Comparison of ENCODE assay signal across 25 cellular contexts in the genomic region with DNA sequence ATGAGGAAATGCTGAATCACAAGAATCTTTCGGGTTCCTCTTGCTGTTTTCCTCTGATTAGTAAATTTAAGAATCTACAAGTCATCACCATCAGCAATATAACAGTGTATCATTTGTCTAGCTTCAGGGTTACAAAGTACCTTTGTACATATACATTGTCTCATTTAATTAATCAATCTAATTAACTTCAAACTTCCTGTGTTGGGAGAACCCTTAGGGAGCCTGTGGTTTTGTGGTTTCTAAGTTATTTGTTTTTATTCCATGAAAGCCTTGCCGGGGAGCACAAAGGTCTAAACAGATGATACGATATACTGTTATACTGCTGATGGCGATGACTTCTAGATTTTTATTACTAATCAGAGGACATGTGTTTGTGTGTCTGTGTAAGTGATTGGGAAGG. TPM values are rescaled to one million over a fixed set of nuclear protein-coding genes. Genes with fewer than 3 reads are reported as not detected.
DNase-seq lines count a peak whose midpoint lies in the region.
"Had no signal": no experiment of that assay in that cellular context is flagged by ENCODE, and none has a peak within 500 bp of the region (broad histone marks: within the 10 kb centered on the region; RNA-seq: fewer than 3 reads in every experiment).

No MANE protein-coding gene starts in this region.

- H3K9me3 ChIP-seq in BLaER1: no peaks in the 10 kb centered on the region
- no peaks in the 10 kb centered on the region for H3K9me3 ChIP-seq in CD4-positive, alpha-beta memory T cell (ENCODE audit: control insufficient read depth in 1 of 2, low read length in 2 of 2)
- H3K9me3 ChIP-seq: ascending aorta had no signal

- H3K27me3 Mint-ChIP-seq in CD4-positive, alpha-beta memory T cell: peaks cover 7 to 20% of the 10 kb centered on the region in 2 donors
- H3K27me3 Mint-ChIP-seq: stimulated activated naive CD8-positive, alpha-beta T cell treated with anti-CD3 and anti-CD28 coated beads, Interleukin-15, Interleukin-2, amounts not matched to agents 100 ng/mL and 50 ng/mL, for 24 hours had no signal

- peak overlapping the region; percentile 83 for H3K4me2 ChIP-seq in BLaER1

- POLR2A ChIA-PET in CD4-positive, alpha-beta memory T cell (lab: Charles Lee; ENCODE audit: partially characterized antibody): no interaction called here

- H3K27me3 ChIP-seq in BLaER1: no peaks in the 10 kb centered on the region
- no peaks in the 10 kb centered on the region for H3K27me3 ChIP-seq in CD4-positive, alpha-beta memory T cell (ENCODE audit: insufficient read depth, low read length)
- H3K27me3 ChIP-seq: ascending aorta had no signal

- H3K9me3 Mint-ChIP-seq in CD4-positive, alpha-beta memory T cell: no peaks in the 10 kb centered on the region
- H3K9me3 Mint-ChIP-seq: activated CD4-positive, alpha-beta memory T cell treated with anti-CD3 and anti-CD28 coated beads, Interleukin-2, amount 10 ng/mL, durations not matched to agents 7 days and 5 days; CD4-positive, alpha-beta T cell; naive thymus-derived CD8-positive, alpha-beta T cell; stimulated activated naive CD8-positive, alpha-beta T cell treated with anti-CD3 and anti-CD28 coated beads, Interleukin-15, Interleukin-2, amounts not matched to agents 100 ng/mL and 50 ng/mL, for 24 hours had no signal

- H3K36me3 ChIP-seq in BLaER1: no peaks in the 10 kb centered on the region
- H3K36me3 ChIP-seq in CD4-positive, alpha-beta memory T cell (ENCODE audit: insufficient read depth, low read length): no peaks in the 10 kb centered on the region
- H3K36me3 ChIP-seq: ascending aorta had no signal

- no peaks in the 10 kb centered on the region for H3K4me1 Mint-ChIP-seq in CD4-positive, alpha-beta memory T cell
- H3K4me1 Mint-ChIP-seq: activated CD4-positive, alpha-beta memory T cell treated with anti-CD3 and anti-CD28 coated beads, Interleukin-2, amount 10 ng/mL, durations not matched to agents 7 days and 5 days had no signal

- H3K27ac ChIP-seq in BLaER1: peak overlapping the region; percentile 18; the same call in 1 of the 2 replicates
- H3K27ac ChIP-seq in CD4-positive, alpha-beta memory T cell (ENCODE audit: low read depth, low read length): no peak overlapping the region
- H3K27ac ChIP-seq: ascending aorta had no signal

- peak; percentile 15 for DNase-seq in H4 (ENCODE audit: low spot score)
- peak; percentile 69 for DNase-seq in RPMI7951 (ENCODE audit: low read depth)
- DNase-seq in iris pigment epithelial cell (ENCODE audit: low read depth): peak; percentile 8
- no peak for DNase-seq in stimulated activated CD8-positive, alpha-beta memory T cell treated with anti-CD3 and anti-CD28 coated beads, Interleukin-4, amount 100 ng/mL, for 48 hours
- DNase-seq in DMS 273 treated with DMSO at 0.1 percent for 48 hours (lab: John Stamatoyannopoulos, UW): no peak
- DNase-seq in CD4-positive, alpha-beta memory T cell: no peak
- DNase-seq: activated CD4-positive, alpha-beta memory T cell treated with anti-CD3 and anti-CD28 coated beads, Interleukin-2, amount 10 ng/mL, durations not matched to agents 7 days and 5 days; activated CD4-positive, CD25-positive, alpha-beta regulatory T cell; CD4-positive, alpha-beta T cell; cerebellar nuclear complex; DMS153; effector CD4-positive, alpha-beta T cell; foreskin fibroblast; GF-D8; GOT3; Kasumi-1; midbrain; naive thymus-derived CD8-positive, alpha-beta T cell; NCI-H1092; NCI-H1930; RPMI8226 had no signal

- no peaks in the 10 kb centered on the region for H4K20me1 ChIP-seq in BLaER1

- H3K27ac Mint-ChIP-seq in CD4-positive, alpha-beta memory T cell: no peak overlapping the region
- H3K27ac Mint-ChIP-seq: activated CD4-positive, alpha-beta memory T cell treated with anti-CD3 and anti-CD28 coated beads, Interleukin-2, amount 10 ng/mL, durations not matched to agents 7 days and 5 days; activated naive CD8-positive, alpha-beta T cell; CD4-positive, alpha-beta T cell; naive thymus-derived CD8-positive, alpha-beta T cell; stimulated activated naive CD8-positive, alpha-beta T cell treated with anti-CD3 and anti-CD28 coated beads, Interleukin-15, Interleukin-2, amounts not matched to agents 100 ng/mL and 50 ng/mL, for 24 hours had no signal

- no peaks in the 10 kb centered on the region for H3K36me3 Mint-ChIP-seq in CD4-positive, alpha-beta memory T cell
- H3K36me3 Mint-ChIP-seq: activated naive CD8-positive, alpha-beta T cell; naive thymus-derived CD8-positive, alpha-beta T cell had no signal

- H3K4me3 Mint-ChIP-seq in CD4-positive, alpha-beta memory T cell: no peak overlapping the region
- H3K4me3 Mint-ChIP-seq: activated CD4-positive, alpha-beta memory T cell treated with anti-CD3 and anti-CD28 coated beads, Interleukin-2, amount 10 ng/mL, durations not matched to agents 7 days and 5 days; activated naive CD8-positive, alpha-beta T cell; CD4-positive, alpha-beta T cell; naive thymus-derived CD8-positive, alpha-beta T cell; stimulated activated naive CD8-positive, alpha-beta T cell treated with anti-CD3 and anti-CD28 coated beads, Interleukin-15, Interleukin-2, amounts not matched to agents 100 ng/mL and 50 ng/mL, for 24 hours had no signal

- no peak overlapping the region; the same call in 1 of the 2 replicates for H3K4me3 ChIP-seq in BLaER1
- H3K4me3 ChIP-seq in CD4-positive, alpha-beta memory T cell (ENCODE audit: low read length in 2 of 2): no peak overlapping the region
- H3K4me3 ChIP-seq: ascending aorta had no signal

- intact Hi-C loops in CD4-positive, alpha-beta memory T cell (cut with micrococcal nuclease): no loop called here

- no peak overlapping the region for H3K9ac ChIP-seq in BLaER1

- CTCF ChIA-PET in CD4-positive, alpha-beta memory T cell (lab: Charles Lee; ENCODE audit: partially characterized antibody): no interaction called here

- peaks cover 96% of the 10 kb centered on the region for H3K4me1 ChIP-seq in BLaER1
- H3K4me1 ChIP-seq in CD4-positive, alpha-beta memory T cell (ENCODE audit: insufficient read depth, low read length): no peaks in the 10 kb centered on the region

RNA-seq across cellular contexts. Expression of a gene that starts 41.0 kb away (rescaled TPM):
- total RNA-seq in H4 (2014; rRNA removed; shearing (Covaris generic)): 22.8 and 25.5 TPM in 2 replicates
- total RNA-seq in RPMI7951 (2014; rRNA removed; shearing (Covaris generic)): 544 and 593 TPM in 2 replicates
- 1 to 10 TPM; 1.7 to 2.3 TPM for total RNA-seq in CD4-positive, alpha-beta memory T cell
- polyA plus RNA-seq in CD4-positive, alpha-beta memory T cell: not detected
- total RNA-seq: activated CD4-positive, alpha-beta memory T cell treated with anti-CD3 and anti-CD28 coated beads, Interleukin-2, amount 10 ng/mL, durations not matched to agents 7 days and 5 days had no signal
- polyA plus RNA-seq: naive thymus-derived CD8-positive, alpha-beta T cell had no signal

Comparison
In these comparisons a context has a peak if more than half of its experiments do, and no peak if none do; other contexts are left out.
1. DNase-seq: peak in H4 (single experiment), RPMI7951 (single experiment) and iris pigment epithelial cell (single experiment); none in stimulated activated CD8-positive, alpha-beta memory T cell treated with anti-CD3 and anti-CD28 coated beads, Interleukin-4, amount 100 ng/mL, for 48 hours (single experiment), DMS 273 treated with DMSO at 0.1 percent for 48 hours (single experiment) and CD4-positive, alpha-beta memory T cell (0 of 5).
2. RNA of a gene that starts 41.0 kb away (total RNA-seq): 544 to 593 TPM in RPMI7951; 22.8 to 25.5 TPM in H4 and 1.7 to 2.3 TPM in CD4-positive, alpha-beta memory T cell; every median in the first group is over 10 times any median in the second.